In genomic region chr19:54240372-54241336, GRCh38 we compare ENCODE assay signal across 12 cellular contexts. TPM values are rescaled to one million over a fixed set of nuclear protein-coding genes. Genes with fewer than 3 reads are reported as not detected.
DNase-seq lines count a peak whose midpoint lies in the region; ATAC-seq, FAIRE-seq and TF ChIP-seq lines count a peak whose summit lies in the region.
"Not testable (repeated sequence)": the region's sequence is repeated elsewhere in the genome, so short reads cannot be mapped to it uniquely, and the experiment has no call there.
"Had no signal": no experiment of that assay in that cellular context is flagged by ENCODE, and none has a peak within 500 bp of the region (broad histone marks: within the 10 kb centered on the region; RNA-seq: fewer than 3 reads in every experiment).

No MANE protein-coding gene starts in this region.

- not testable (repeated sequence) for H3K36me3 ChIP-seq in HEK293 (ENCODE audit: control insufficient read depth in 2 of 2, insufficient read depth in 1 of 2, low read length in 2 of 2); K562 (ENCODE audit: control insufficient read depth, insufficient read depth, low read length)

- H3K4me2 ChIP-seq in K562 (ENCODE audit: insufficient read depth, low read length): not testable (repeated sequence)

- peaks cover 36% of the 10 kb centered on the region for H3K4me1 Mint-ChIP-seq in nephron progenitor cell

- H2AFZ ChIP-seq in K562 (ENCODE audit: low read depth, low read length): not testable (repeated sequence)

- peak; percentile 38 for ATAC-seq in K562
- peak; percentile 17 for ATAC-seq in stimulated activated naive CD8-positive, alpha-beta T cell treated with anti-CD3 and anti-CD28 coated beads, Interleukin-15, Interleukin-2, amounts not matched to agents 100 U/mL and 50 U/mL, for 24 hours

- not testable (repeated sequence) for H3K9me1 ChIP-seq in K562 (ENCODE audit: control insufficient read depth, insufficient read depth, low read length)

- TF ChIP-seq POLR2A in K562 (conservative IDR thresholded peaks at IDR 0.05): not testable (repeated sequence)

- not testable (repeated sequence) for H4K20me1 ChIP-seq in K562 (replicated peaks; ENCODE audit: control insufficient read depth, insufficient read depth, low read length)

- TF ChIP-seq CTCF in HEK293 (tag by site-specific recombination; IDR thresholded peaks at IDR 0.05); K562 (IDR thresholded peaks at IDR 0.05 in 2 of 3, conservative IDR thresholded peaks at IDR 0.05 in 1 of 3; ENCODE audit: insufficient read depth in 2 of 3, low read depth in 1 of 3, low read length in 3 of 3); nephron progenitor cell (IDR thresholded peaks at IDR 0.05): not testable (repeated sequence)

- H3K9me3 ChIP-seq in HEK293 (ENCODE audit: control insufficient read depth, insufficient read depth, low read depth, low read length); K562 (replicated peaks; ENCODE audit: control insufficient read depth, insufficient read depth, low read depth, low read length): not testable (repeated sequence)

- in situ Hi-C loops in K562 (cut with MboI): not testable (repeated sequence)

- DNase-seq in K562 (ENCODE audit: extremely low read depth in 1 of 4, low spot score in 3 of 4); nephron progenitor cell; stimulated activated naive CD8-positive, alpha-beta T cell treated with anti-CD3 and anti-CD28 coated beads, Interleukin-15, Interleukin-2, amounts not matched to agents 100 U/mL and 50 U/mL, for 24 hours: not testable (repeated sequence)
- peak; percentile 71 for DNase-seq in cardiac septum (ENCODE audit: low spot score)

- CTCF ChIA-PET in HEK293 (lab: Yijun Ruan, JAX): interaction anchor here (1.1 kb wide), 1 partner anchor 25 kb away, joined by 3 read pairs; no protein-coding TSS in a partner anchor
- CTCF ChIA-PET in K562 (lab: Yijun Ruan, JAX; ENCODE audit: low intra/inter-chr PET ratio): not testable (repeated sequence)

- H3K9ac ChIP-seq in K562 (ENCODE audit: insufficient read depth in 1 of 2, low read depth in 2 of 2, low read length in 2 of 2): not testable (repeated sequence)

- H3K27me3 ChIP-seq in K562 (ENCODE audit: control insufficient read depth in 2 of 2, insufficient read depth in 2 of 2, low read length in 2 of 2): peaks cover 26 to 44% of the 10 kb centered on the region in 2 experiments; a peak in 4 of 5 replicates

- intact Hi-C loops in K562 (cut with micrococcal nuclease); cardiac septum (cut with DNase I): not testable (repeated sequence)

- not testable (repeated sequence) for H3K4me1 ChIP-seq in HEK293 (ENCODE audit: control insufficient read depth, insufficient read depth, low read length)
- peaks cover 0 to 14% of the 10 kb centered on the region in 2 experiments; a peak in 2 of 5 replicates for H3K4me1 ChIP-seq in K562 (replicated peaks in 1 of 2; ENCODE audit: control insufficient read depth in 2 of 2, insufficient read depth in 2 of 2, low read length in 2 of 2)

- peak overlapping the region; percentile 84 for H3K27ac Mint-ChIP-seq in nephron progenitor cell

- TF ChIP-seq EP300 in K562 (IDR thresholded peaks at IDR 0.05; ENCODE audit: low read length): not testable (repeated sequence)

- BruUV-seq in K562 (replicated peaks; lab: Mats Ljungman, UMichigan): not testable (repeated sequence)

- H3K36me3 Mint-ChIP-seq in nephron progenitor cell (ENCODE audit: low read depth): not testable (repeated sequence)

- TF ChIP-seq RAD21 in K562 (CRISPR knock-in tag; conservative IDR thresholded peaks at IDR 0.05 in 1 of 2, IDR thresholded peaks at IDR 0.05 in 1 of 2): not testable (repeated sequence)

- POLR2A ChIA-PET in HEK293 (lab: Yijun Ruan, JAX): not testable (repeated sequence)
- POLR2A ChIA-PET in K562 (lab: Yijun Ruan, JAX): interaction anchor here (0.6 to 1.2 kb wide), 2 partner anchors 11 to 29 kb away, joined by 3 to 5 read pairs; no protein-coding TSS in a partner anchor

- peak overlapping the region; percentile 56 for H3K4me3 Mint-ChIP-seq in nephron progenitor cell

- FAIRE-seq in K562 (lab: Jason Lieb, UNC): not testable (repeated sequence)

- not testable (repeated sequence) for H3K27ac ChIP-seq in HEK293 (ENCODE audit: extremely low read depth, low read depth, low read length); K562 (ENCODE audit: extremely low read depth, low read depth, low read length)

- H3K79me2 ChIP-seq in K562 (ENCODE audit: control insufficient read depth, insufficient read depth, low read length): not testable (repeated sequence)

- peaks cover 11% of the 10 kb centered on the region for H3K9me3 Mint-ChIP-seq in nephron progenitor cell

- H3K4me3 ChIP-seq in HEK293 (ENCODE audit: low read depth, low read length); K562: not testable (repeated sequence)

- 24% methylated on average over 11 of the region's 22 CpGs for WGBS in K562 (ENCODE audit: insufficient coverage, low coverage, missing lambda C conversion rate)

- peaks cover 28% of the 10 kb centered on the region for H3K27me3 Mint-ChIP-seq in nephron progenitor cell (ENCODE audit: low read depth, poor library complexity)

RNA-seq across cellular contexts. Expression of gene LILRA6, which starts 1.9 kb away (rescaled TPM):
- not detected in 2 replicates for total RNA-seq in K562 (2011; cell fraction: chromatin; rRNA removed; ENCODE audit: low replicate concordance)
- not detected in 2 replicates for total RNA-seq in K562 (2011; cell fraction: nucleolus; rRNA removed)
- total RNA-seq in K562 (2011; cell fraction: nucleoplasm; rRNA removed): not detected in 2 replicates
- not detected in 2 replicates for total RNA-seq in K562 (2014; rRNA removed)
- total RNA-seq in K562 (2014; rRNA removed; fragmentation: Illumina TruSeq; extraction: Trizol): not detected in 2 replicates
- not detected in 2 replicates for total RNA-seq in K562 (2015; rRNA removed; fragmentation: Illumina TruSeq; extraction: Trizol)
- not detected in 2 replicates for total RNA-seq in K562 (2021)
- polyA plus RNA-seq in K562 (2011; rRNA removed): not detected in 2 replicates
- not detected in 2 replicates for polyA plus RNA-seq in K562 (2011; cell fraction: cytosol; rRNA removed)
- polyA plus RNA-seq in K562 (2011; cell fraction: nucleus; rRNA removed): 0.07 and 0.11 TPM in 2 replicates
- polyA plus RNA-seq in K562 (2012): 0.12 and 0.21 TPM in 2 replicates
- polyA plus RNA-seq in K562 (2014; fragmentation: Illumina TruSeq; extraction: Trizol): not detected in 2 replicates
- under 1 TPM in 1 of 2 experiments, not detected in 1; 0.03 TPM for polyA plus RNA-seq in K562 (2014; fragmentation: Nextera tagmentation; extraction: Ambion mirVana)
- not detected in 2 replicates for polyA plus RNA-seq in K562 (2014; rRNA removed)
- not detected in 2 replicates for polyA minus RNA-seq in K562 (2011; rRNA and poly(A)+ RNA removed)
- not detected in 2 replicates for polyA minus RNA-seq in K562 (2011; cell fraction: cytosol; rRNA and poly(A)+ RNA removed)
- not detected in 2 replicates for polyA minus RNA-seq in K562 (2011; cell fraction: nucleus; rRNA and poly(A)+ RNA removed)
- 2.7 TPM for total RNA-seq in cardiac septum
- total RNA-seq: A673, Caco-2, H9, HFFc6, HT1080 had no signal
- polyA plus RNA-seq: BJ had no signal

RNA-seq across cellular contexts. Expression of gene LILRB5, which starts 16.4 kb away (rescaled TPM):
- not detected in 2 replicates for total RNA-seq in K562 (2011; cell fraction: chromatin; rRNA removed; ENCODE audit: low replicate concordance)
- not detected in 2 replicates for total RNA-seq in K562 (2011; cell fraction: nucleolus; rRNA removed)
- total RNA-seq in K562 (2011; cell fraction: nucleoplasm; rRNA removed): not detected in 2 replicates
- total RNA-seq in K562 (2014; rRNA removed): not detected in 2 replicates
- total RNA-seq in K562 (2014; rRNA removed; fragmentation: Illumina TruSeq; extraction: Trizol): not detected in 2 replicates
- not detected in 2 replicates for total RNA-seq in K562 (2015; rRNA removed; fragmentation: Illumina TruSeq; extraction: Trizol)
- total RNA-seq in K562 (2021): not detected in 2 replicates
- polyA plus RNA-seq in K562 (2011; rRNA removed): not detected in 2 replicates
- not detected in 2 replicates for polyA plus RNA-seq in K562 (2011; cell fraction: cytosol; rRNA removed)
- polyA plus RNA-seq in K562 (2011; cell fraction: nucleus; rRNA removed): not detected in 2 replicates
- polyA plus RNA-seq in K562 (2012): not detected in 2 replicates
- polyA plus RNA-seq in K562 (2014; fragmentation: Illumina TruSeq; extraction: Trizol): not detected in 2 replicates
- polyA plus RNA-seq in K562 (2014; fragmentation: Nextera tagmentation; extraction: Ambion mirVana): not detected
- not detected in 2 replicates for polyA plus RNA-seq in K562 (2014; rRNA removed)
- not detected in 2 replicates for polyA minus RNA-seq in K562 (2011; rRNA and poly(A)+ RNA removed)
- not detected in 2 replicates for polyA minus RNA-seq in K562 (2011; cell fraction: cytosol; rRNA and poly(A)+ RNA removed)
- not detected in 2 replicates for polyA minus RNA-seq in K562 (2011; cell fraction: nucleus; rRNA and poly(A)+ RNA removed)
- 4.4 TPM for total RNA-seq in cardiac septum
- total RNA-seq: A673, Caco-2, HFFc6, HT1080 had no signal
- polyA plus RNA-seq: BJ; CD8-positive, alpha-beta memory T cell had no signal

RNA-seq across cellular contexts. Expression of gene LILRB3, which starts 17.8 kb away (rescaled TPM):
- total RNA-seq in K562 (2011; cell fraction: chromatin; rRNA removed; ENCODE audit: low replicate concordance): not detected in 2 replicates
- not detected in 2 replicates for total RNA-seq in K562 (2011; cell fraction: nucleolus; rRNA removed)
- not detected in 2 replicates for total RNA-seq in K562 (2011; cell fraction: nucleoplasm; rRNA removed)
- not detected in 2 replicates for total RNA-seq in K562 (2014; rRNA removed)
- total RNA-seq in K562 (2014; rRNA removed; fragmentation: Illumina TruSeq; extraction: Trizol): not detected in 2 replicates
- not detected in 2 replicates for total RNA-seq in K562 (2015; rRNA removed; fragmentation: Illumina TruSeq; extraction: Trizol)
- not detected in 2 replicates for total RNA-seq in K562 (2021)
- polyA plus RNA-seq in K562 (2011; rRNA removed): not detected in 2 replicates
- not detected in 2 replicates for polyA plus RNA-seq in K562 (2011; cell fraction: cytosol; rRNA removed)
- polyA plus RNA-seq in K562 (2011; cell fraction: nucleus; rRNA removed): 0.18 TPM in 1 of 2 replicates, not detected in the other
- 0.21 and 0.56 TPM in 2 replicates for polyA plus RNA-seq in K562 (2012)
- not detected in 2 replicates for polyA plus RNA-seq in K562 (2014; fragmentation: Illumina TruSeq; extraction: Trizol)
- polyA plus RNA-seq in K562 (2014; fragmentation: Nextera tagmentation; extraction: Ambion mirVana): under 1 TPM in 1 of 2 experiments, not detected in 1; 0.01 TPM
- 0.09 TPM in 1 of 2 replicates, not detected in the other for polyA plus RNA-seq in K562 (2014; rRNA removed)
- not detected in 2 replicates for polyA minus RNA-seq in K562 (2011; rRNA and poly(A)+ RNA removed)
- not detected in 2 replicates for polyA minus RNA-seq in K562 (2011; cell fraction: cytosol; rRNA and poly(A)+ RNA removed)
- not detected in 2 replicates for polyA minus RNA-seq in K562 (2011; cell fraction: nucleus; rRNA and poly(A)+ RNA removed)
- total RNA-seq in cardiac septum: 2.7 TPM
- total RNA-seq: A673, Caco-2, H9, HFFc6, HT1080 had no signal
- polyA plus RNA-seq: BJ had no signal

RNA-seq across cellular contexts. Expression of gene RPS9, which starts 40.0 kb away (rescaled TPM):
- total RNA-seq in K562 (2011; cell fraction: chromatin; rRNA removed; ENCODE audit: low replicate concordance): 331 and 680 TPM in 2 replicates
- 909 and 1,212 TPM in 2 replicates for total RNA-seq in K562 (2011; cell fraction: nucleolus; rRNA removed)
- total RNA-seq in K562 (2011; cell fraction: nucleoplasm; rRNA removed): 945 and 1,251 TPM in 2 replicates
- total RNA-seq in K562 (2014; rRNA removed): 4,156 and 4,613 TPM in 2 replicates
- total RNA-seq in K562 (2014; rRNA removed; fragmentation: Illumina TruSeq; extraction: Trizol): 714 and 1,122 TPM in 2 replicates
- 1,777 and 1,782 TPM in 2 replicates for total RNA-seq in K562 (2015; rRNA removed; fragmentation: Illumina TruSeq; extraction: Trizol)
- 1,573 and 1,625 TPM in 2 replicates for total RNA-seq in K562 (2021)
- polyA plus RNA-seq in K562 (2011; rRNA removed): 1,792 and 2,151 TPM in 2 replicates
- 3,305 and 3,579 TPM in 2 replicates for polyA plus RNA-seq in K562 (2011; cell fraction: cytosol; rRNA removed)
- polyA plus RNA-seq in K562 (2011; cell fraction: nucleus; rRNA removed): 1,541 and 1,658 TPM in 2 replicates
- polyA plus RNA-seq in K562 (2012): 3,049 and 5,076 TPM in 2 replicates
- polyA plus RNA-seq in K562 (2014; fragmentation: Illumina TruSeq; extraction: Trizol): 2,256 and 3,393 TPM in 2 replicates
- polyA plus RNA-seq in K562 (2014; fragmentation: Nextera tagmentation; extraction: Ambion mirVana): 100 to 1,000 TPM; 456 to 490 TPM
- 3,325 and 5,114 TPM in 2 replicates for polyA plus RNA-seq in K562 (2014; rRNA removed)
- polyA minus RNA-seq in K562 (2011; rRNA and poly(A)+ RNA removed): 287 and 381 TPM in 2 replicates
- polyA minus RNA-seq in K562 (2011; cell fraction: cytosol; rRNA and poly(A)+ RNA removed): 464 and 517 TPM in 2 replicates
- 240 and 304 TPM in 2 replicates for polyA minus RNA-seq in K562 (2011; cell fraction: nucleus; rRNA and poly(A)+ RNA removed)
- total RNA-seq in cardiac septum: 615 TPM

RNA-seq across cellular contexts. Expression of gene LILRB2, which starts 40.3 kb away (rescaled TPM):
- total RNA-seq in K562 (2011; cell fraction: chromatin; rRNA removed; ENCODE audit: low replicate concordance): not detected in 2 replicates
- not detected in 2 replicates for total RNA-seq in K562 (2011; cell fraction: nucleolus; rRNA removed)
- not detected in 2 replicates for total RNA-seq in K562 (2011; cell fraction: nucleoplasm; rRNA removed)
- not detected in 2 replicates for total RNA-seq in K562 (2014; rRNA removed)
- not detected in 2 replicates for total RNA-seq in K562 (2014; rRNA removed; fragmentation: Illumina TruSeq; extraction: Trizol)
- not detected in 2 replicates for total RNA-seq in K562 (2015; rRNA removed; fragmentation: Illumina TruSeq; extraction: Trizol)
- total RNA-seq in K562 (2021): not detected in 2 replicates
- not detected in 2 replicates for polyA plus RNA-seq in K562 (2011; rRNA removed)
- polyA plus RNA-seq in K562 (2011; cell fraction: cytosol; rRNA removed): not detected in 2 replicates
- not detected in 2 replicates for polyA plus RNA-seq in K562 (2011; cell fraction: nucleus; rRNA removed)
- polyA plus RNA-seq in K562 (2012): not detected in 2 replicates
- not detected in 2 replicates for polyA plus RNA-seq in K562 (2014; fragmentation: Illumina TruSeq; extraction: Trizol)
- not detected for polyA plus RNA-seq in K562 (2014; fragmentation: Nextera tagmentation; extraction: Ambion mirVana)
- not detected in 2 replicates for polyA plus RNA-seq in K562 (2014; rRNA removed)
- polyA minus RNA-seq in K562 (2011; rRNA and poly(A)+ RNA removed): not detected in 2 replicates
- not detected in 2 replicates for polyA minus RNA-seq in K562 (2011; cell fraction: cytosol; rRNA and poly(A)+ RNA removed)
- polyA minus RNA-seq in K562 (2011; cell fraction: nucleus; rRNA and poly(A)+ RNA removed): not detected in 2 replicates
- 2.8 TPM for total RNA-seq in cardiac septum
- total RNA-seq: A673, Caco-2, H9, HFFc6, HT1080 had no signal
- polyA plus RNA-seq: BJ; CD8-positive, alpha-beta memory T cell had no signal
